Comparison of ENCODE assay signal across 8 cellular contexts in the genomic region with DNA sequence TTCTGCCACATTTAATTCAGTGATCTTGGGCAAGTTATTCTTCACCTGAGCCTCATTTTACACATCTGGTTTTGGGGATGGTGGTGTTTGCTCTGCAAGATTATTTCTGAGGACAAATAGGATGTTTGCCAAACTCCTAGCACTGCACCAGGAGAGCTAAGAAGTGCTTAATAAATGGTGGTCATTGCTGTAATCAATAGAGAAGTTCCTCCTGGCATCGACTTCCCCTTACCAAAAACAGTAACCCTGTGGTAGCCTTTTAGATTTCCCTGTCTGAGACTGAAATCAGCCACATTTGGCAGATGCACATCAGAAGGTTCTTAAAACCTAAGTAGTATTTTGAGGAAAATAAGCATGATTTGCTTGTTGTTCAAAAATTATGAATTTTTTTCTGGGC. TPM values are rescaled to one million over a fixed set of nuclear protein-coding genes. Genes with fewer than 3 reads are reported as not detected.
A peak's percentile ranks its signal among the peaks of the same experiment; 100 is the strongest.
DNase-seq lines count a peak whose midpoint lies in the region; ATAC-seq and TF ChIP-seq lines count a peak whose summit lies in the region.

No MANE protein-coding gene starts in this region.

- H3K4me3 ChIP-seq in A673 (ENCODE audit: low read depth, low read length, poor library complexity, severe bottlenecking): no peak overlapping the region
- peak overlapping the region; percentile 96 for H3K4me3 ChIP-seq in mesendoderm (ENCODE audit: low read length)

- H3K27me3 Mint-ChIP-seq in HFFc6 (ENCODE audit: insufficient read depth): no peaks in the 10 kb centered on the region; the same call in 1 of the 2 replicates
- H3K27me3 Mint-ChIP-seq in activated naive CD8-positive, alpha-beta T cell treated with anti-CD3 and anti-CD28 coated beads, Interleukin-2, amount 50 U/mL, for 24 hours: no peaks in the 10 kb centered on the region

- H3K79me2 ChIP-seq in mesendoderm (ENCODE audit: control insufficient read depth, insufficient read depth, low read length): peaks cover 71% of the 10 kb centered on the region

- no peak overlapping the region for H2BK120ac ChIP-seq in mesendoderm (ENCODE audit: low read depth, low read length)

- peak overlapping the region; percentile 57 for H3K27ac Mint-ChIP-seq in HFFc6
- H3K27ac Mint-ChIP-seq in activated naive CD8-positive, alpha-beta T cell treated with anti-CD3 and anti-CD28 coated beads, Interleukin-2, amount 50 U/mL, for 24 hours: peak overlapping the region; percentile 93

- peak overlapping the region; percentile 96 for H3K56ac ChIP-seq in mesendoderm (ENCODE audit: low read length)

- peak overlapping the region; percentile 90 for H3K4me3 Mint-ChIP-seq in HFFc6
- H3K4me3 Mint-ChIP-seq in activated naive CD8-positive, alpha-beta T cell treated with anti-CD3 and anti-CD28 coated beads, Interleukin-2, amount 50 U/mL, for 24 hours: peak overlapping the region; percentile 83

- POLR2A ChIA-PET in A673 (lab: Charles Lee; ENCODE audit: low non-redundant PET): no interaction called here

- no peak overlapping the region for H2BK15ac ChIP-seq in mesendoderm (replicated peaks; ENCODE audit: low read depth)

- H3K9me3 ChIP-seq in A673 (ENCODE audit: low read depth, low read length, poor library complexity, severe bottlenecking): no peaks in the 10 kb centered on the region

- WGBS in mesendoderm (ENCODE audit: extremely low coverage, insufficient coverage, low lambda C conversion rate): no CpG with 5 or more reads among the region's 1 CpG

- DNase-seq in A673 (ENCODE audit: low spot score) (no peak), HFFc6 (no peak), mesendoderm (no peak), NCI-H1048 (lab: John Stamatoyannopoulos, UW) (no peak), AG08395 (ENCODE audit: low spot score) (no peak)
- no peak for DNase-seq in activated naive CD8-positive, alpha-beta T cell treated with anti-CD3 and anti-CD28 coated beads, Interleukin-2, amount 50 U/mL, for 24 hours
- DNase-seq in stimulated activated CD4-positive, alpha-beta T cell treated with anti-CD3 and anti-CD28 coated beads, Interleukin-12 subunit alpha, Interleukin-12 subunit beta, amount 100 ng/mL, for 4 hours: no peak

- H3K36me3 ChIP-seq in A673 (ENCODE audit: insufficient read depth, low read length, poor library complexity, severe bottlenecking): no peaks in the 10 kb centered on the region
- no peaks in the 10 kb centered on the region for H3K36me3 ChIP-seq in mesendoderm (ENCODE audit: control insufficient read depth, insufficient read depth, low read length)

- peaks cover 9% of the 10 kb centered on the region for H3K4me1 ChIP-seq in A673 (ENCODE audit: insufficient read depth, low read length, poor library complexity, severe bottlenecking)
- H3K4me1 ChIP-seq in mesendoderm (ENCODE audit: control insufficient read depth, low read depth, low read length): peaks cover 17% of the 10 kb centered on the region

- intact Hi-C loops in A673 (cut with micrococcal nuclease; ENCODE audit: unreplicated experiment): loop anchor here (10.0 kb wide), 1 partner anchor 217 kb away; no protein-coding TSS in a partner anchor

- CTCF ChIA-PET in A673 (lab: Charles Lee): no interaction called here

- no peak overlapping the region for H3K4ac ChIP-seq in mesendoderm (ENCODE audit: low read depth, low read length)

- no peak overlapping the region for H3K23ac ChIP-seq in mesendoderm (ENCODE audit: low read length)

- BruUV-seq in A673 (replicated peaks; lab: Mats Ljungman, UMichigan): TSS peak; percentile 29

- no peak overlapping the region for H2AK5ac ChIP-seq in mesendoderm (ENCODE audit: low read length)

- no peaks in the 10 kb centered on the region for H3K9me3 Mint-ChIP-seq in HFFc6
- no peaks in the 10 kb centered on the region for H3K9me3 Mint-ChIP-seq in activated naive CD8-positive, alpha-beta T cell treated with anti-CD3 and anti-CD28 coated beads, Interleukin-2, amount 50 U/mL, for 24 hours

- ATAC-seq in activated naive CD8-positive, alpha-beta T cell treated with anti-CD3 and anti-CD28 coated beads, Interleukin-2, amount 50 U/mL, for 24 hours: no peak
- ATAC-seq in GM21576 (IDR thresholded peaks at IDR 0.05; ENCODE audit: unreplicated experiment): no peak

- TF ChIP-seq CTCF in A673 (conservative IDR thresholded peaks at IDR 0.05; ENCODE audit: low read depth, low read length) (no peak), HFFc6 (IDR thresholded peaks at IDR 0.05) (no peak)

- no peak overlapping the region for H3K27ac ChIP-seq in A673 (ENCODE audit: low read depth, low read length, poor library complexity, severe bottlenecking)
- H3K27ac ChIP-seq in mesendoderm (ENCODE audit: low read depth, low read length): no peak overlapping the region

- H3K4me1 Mint-ChIP-seq in HFFc6 (ENCODE audit: low read depth): peaks cover 49% of the 10 kb centered on the region
- H3K4me1 Mint-ChIP-seq in activated naive CD8-positive, alpha-beta T cell treated with anti-CD3 and anti-CD28 coated beads, Interleukin-2, amount 50 U/mL, for 24 hours: peaks cover 54% of the 10 kb centered on the region

- no peaks in the 10 kb centered on the region for H3K36me3 Mint-ChIP-seq in HFFc6 (ENCODE audit: low read depth)
- H3K36me3 Mint-ChIP-seq in activated naive CD8-positive, alpha-beta T cell treated with anti-CD3 and anti-CD28 coated beads, Interleukin-2, amount 50 U/mL, for 24 hours (ENCODE audit: low read depth): peaks cover 16% of the 10 kb centered on the region

- no peak overlapping the region for H2BK5ac ChIP-seq in mesendoderm (ENCODE audit: low read length)

- no peak overlapping the region for H3K18ac ChIP-seq in mesendoderm (ENCODE audit: low read length)

- H3K27me3 ChIP-seq in A673 (replicated peaks; ENCODE audit: insufficient read depth, low read depth, low read length, poor library complexity) (no peaks in the 10 kb centered on the region), mesendoderm (ENCODE audit: insufficient read depth, low read length, poor library complexity) (no peaks in the 10 kb centered on the region)

- peak overlapping the region; percentile 34 for H3K4me2 ChIP-seq in mesendoderm (ENCODE audit: low read length)

- H3K9ac ChIP-seq in mesendoderm (ENCODE audit: low read length): peak overlapping the region; percentile 98

- no peak overlapping the region for H4K8ac ChIP-seq in mesendoderm (ENCODE audit: low read depth, low read length)

- H3K79me1 ChIP-seq in mesendoderm (ENCODE audit: low read length): peaks cover 6% of the 10 kb centered on the region

- H4K5ac ChIP-seq in mesendoderm (ENCODE audit: low read length): no peak overlapping the region

RNA-seq across cellular contexts. Expression of a gene that starts 2.3 kb away (rescaled TPM):
- 6.2 and 6.5 TPM in 2 replicates for total RNA-seq in A673 (2021)
- total RNA-seq in HFFc6 (2021; fragmentation: NEBNext Ultra II Directional; extraction: Animal tissue kit (Norgen Biotek cat#: 25700)): 10 to 100 TPM; 12.5 to 16.7 (median 15.1) TPM
- 25.2 TPM for polyA plus RNA-seq in mesendoderm (2013, experiment 1 of 2)
- polyA plus RNA-seq in mesendoderm (2013, experiment 2 of 2): 25.4 TPM
